ENCODE assay signal across 27 cellular contexts in genomic region chr5:172497591-172498255, GRCh38. TPM values are rescaled to one million over a fixed set of nuclear protein-coding genes. Genes with fewer than 3 reads are reported as not detected.
DNase-seq lines count a peak whose midpoint lies in the region; TF ChIP-seq lines count a peak whose summit lies in the region.
"Had no signal": no experiment of that assay in that cellular context is flagged by ENCODE, and none has a peak within 500 bp of the region (broad histone marks: within the 10 kb centered on the region; RNA-seq: fewer than 3 reads in every experiment).

No MANE protein-coding gene starts in this region.

- no peak overlapping the region for H3K27ac Mint-ChIP-seq in activated CD4-positive, alpha-beta memory T cell treated with anti-CD3 and anti-CD28 coated beads, Interleukin-2, amount 10 ng/mL, durations not matched to agents 7 days and 5 days
- no peak overlapping the region for H3K27ac Mint-ChIP-seq in activated CD4-positive, alpha-beta memory T cell treated with anti-CD3 and anti-CD28 coated beads for 36 hours
- H3K27ac Mint-ChIP-seq in CD4-positive, alpha-beta memory T cell: peak overlapping the region in 1 of 7 donors; percentile 55
- H3K27ac Mint-ChIP-seq: HFFc6; mesothelial cell of epicardium; naive thymus-derived CD8-positive, alpha-beta T cell; T-cell had no signal

- H3K27me3 Mint-ChIP-seq in activated CD4-positive, alpha-beta memory T cell treated with anti-CD3 and anti-CD28 coated beads, Interleukin-2, amount 10 ng/mL, durations not matched to agents 7 days and 5 days: peaks cover 15% of the 10 kb centered on the region
- H3K27me3 Mint-ChIP-seq in activated CD4-positive, alpha-beta memory T cell treated with anti-CD3 and anti-CD28 coated beads for 36 hours: peaks cover 5% of the 10 kb centered on the region
- H3K27me3 Mint-ChIP-seq in CD4-positive, alpha-beta memory T cell: peaks cover 2 to 19% of the 10 kb centered on the region in 2 donors

- no peak overlapping the region for H3K27ac ChIP-seq in Peyer's patch
- no peak overlapping the region for H3K27ac ChIP-seq in prostate gland
- no peak overlapping the region for H3K27ac ChIP-seq in CD4-positive, alpha-beta memory T cell (ENCODE audit: low read depth, low read length)
- H3K27ac ChIP-seq: 22Rv1, ascending aorta, GM23248, pancreas, SJSA1 had no signal

- TF ChIP-seq POLR2A in Peyer's patch (IDR thresholded peaks at IDR 0.05) (no peak), prostate gland (IDR thresholded peaks at IDR 0.05) (no peak)

- WGBS in prostate gland: 94% methylated on average over 14 of the region's 14 CpGs

- no peaks in the 10 kb centered on the region for H3K9me3 Mint-ChIP-seq in activated CD4-positive, alpha-beta memory T cell treated with anti-CD3 and anti-CD28 coated beads, Interleukin-2, amount 10 ng/mL, durations not matched to agents 7 days and 5 days
- H3K9me3 Mint-ChIP-seq in activated CD4-positive, alpha-beta memory T cell treated with anti-CD3 and anti-CD28 coated beads for 36 hours: peaks cover 3% of the 10 kb centered on the region
- H3K9me3 Mint-ChIP-seq in CD4-positive, alpha-beta memory T cell: peaks cover 0 to 5% (median 0%) of the 10 kb centered on the region in 8 donors
- H3K9me3 Mint-ChIP-seq: HFFc6 had no signal

- H3K4me3 Mint-ChIP-seq in activated CD4-positive, alpha-beta memory T cell treated with anti-CD3 and anti-CD28 coated beads, Interleukin-2, amount 10 ng/mL, durations not matched to agents 7 days and 5 days: no peak overlapping the region
- H3K4me3 Mint-ChIP-seq in activated CD4-positive, alpha-beta memory T cell treated with anti-CD3 and anti-CD28 coated beads for 36 hours: no peak overlapping the region
- no peak overlapping the region for H3K4me3 Mint-ChIP-seq in CD4-positive, alpha-beta memory T cell
- H3K4me3 Mint-ChIP-seq: HFFc6; mesothelial cell of epicardium; naive thymus-derived CD8-positive, alpha-beta T cell; T-cell had no signal

- H3K4me3 ChIP-seq in Peyer's patch (no peak overlapping the region), prostate gland (no peak overlapping the region), BE2C (ENCODE audit: low read depth, low read length) (no peak overlapping the region)
- no peak overlapping the region for H3K4me3 ChIP-seq in CD4-positive, alpha-beta memory T cell (ENCODE audit: low read length in 2 of 2)
- H3K4me3 ChIP-seq: ascending aorta, dorsolateral prefrontal cortex, GM23248, pancreas, SJSA1, stomach had no signal

- peak; percentile 9 for DNase-seq in activated CD4-positive, alpha-beta memory T cell treated with anti-CD3 and anti-CD28 coated beads, Interleukin-2, amount 10 ng/mL, durations not matched to agents 7 days and 5 days
- DNase-seq in activated CD4-positive, alpha-beta memory T cell treated with anti-CD3 and anti-CD28 coated beads for 36 hours: no peak
- DNase-seq in Peyer's patch (peak in 2 of 3 donors; percentile 11 to 19), islet precursor cell (peak; percentile 41), prostate gland (ENCODE audit: low spot score) (peak; percentile 2), BE2C (no peak), EL (no peak)
- DNase-seq in CD4-positive, alpha-beta memory T cell: no peak
- DNase-seq: activated naive CD4-positive, alpha-beta T cell treated with anti-CD3 and anti-CD28 coated beads, Interleukin-2, amount 50 U/mL, for 16 hours; GDM1; naive thymus-derived CD8-positive, alpha-beta T cell; NCI-H1105 treated with DMSO at 0.1 percent for 48 hours; NCI-H2081; NCI-H345; NCI-H82; OCI-M1; stomach; trophoblast cell had no signal

- H3K4me1 ChIP-seq in Peyer's patch (no peaks in the 10 kb centered on the region), prostate gland (replicated peaks) (no peaks in the 10 kb centered on the region), BE2C (no peaks in the 10 kb centered on the region; the same call in 1 of the 2 replicates)
- no peaks in the 10 kb centered on the region for H3K4me1 ChIP-seq in CD4-positive, alpha-beta memory T cell (ENCODE audit: insufficient read depth, low read length)
- H3K4me1 ChIP-seq: ascending aorta, pancreas, SJSA1 had no signal

- no peaks in the 10 kb centered on the region for H3K27me3 ChIP-seq in Peyer's patch
- no peaks in the 10 kb centered on the region for H3K27me3 ChIP-seq in prostate gland (replicated peaks; ENCODE audit: insufficient read depth)
- no peaks in the 10 kb centered on the region for H3K27me3 ChIP-seq in BE2C
- no peaks in the 10 kb centered on the region for H3K27me3 ChIP-seq in CD4-positive, alpha-beta memory T cell (ENCODE audit: insufficient read depth, low read length)
- H3K27me3 ChIP-seq: ascending aorta, dorsolateral prefrontal cortex, pancreas, stomach had no signal

- POLR2A ChIA-PET in activated CD4-positive, alpha-beta memory T cell treated with anti-CD3 and anti-CD28 coated beads, Interleukin-2, amount 10 ng/mL, durations not matched to agents 7 days and 5 days (lab: Charles Lee): no interaction called here
- POLR2A ChIA-PET in activated CD4-positive, alpha-beta memory T cell treated with anti-CD3 and anti-CD28 coated beads for 36 hours (lab: Charles Lee): no interaction called here
- POLR2A ChIA-PET in CD4-positive, alpha-beta memory T cell (lab: Charles Lee; ENCODE audit: partially characterized antibody): no interaction called here

- no peaks in the 10 kb centered on the region for H3K9me3 ChIP-seq in Peyer's patch
- no peaks in the 10 kb centered on the region for H3K9me3 ChIP-seq in prostate gland
- no peaks in the 10 kb centered on the region for H3K9me3 ChIP-seq in BE2C
- H3K9me3 ChIP-seq in CD4-positive, alpha-beta memory T cell (ENCODE audit: control insufficient read depth in 1 of 2, low read length in 2 of 2): no peaks in the 10 kb centered on the region
- H3K9me3 ChIP-seq: ascending aorta, pancreas, SJSA1, stomach had no signal

- intact Hi-C loops in activated CD4-positive, alpha-beta memory T cell treated with anti-CD3 and anti-CD28 coated beads for 36 hours (cut with micrococcal nuclease): no loop called here
- intact Hi-C loops in prostate gland (cut with DNase I): no loop called here
- intact Hi-C loops in CD4-positive, alpha-beta memory T cell (cut with micrococcal nuclease): no loop called here

- no peaks in the 10 kb centered on the region for H3K36me3 Mint-ChIP-seq in activated CD4-positive, alpha-beta memory T cell treated with anti-CD3 and anti-CD28 coated beads, Interleukin-2, amount 10 ng/mL, durations not matched to agents 7 days and 5 days (ENCODE audit: low read depth)
- H3K36me3 Mint-ChIP-seq in activated CD4-positive, alpha-beta memory T cell treated with anti-CD3 and anti-CD28 coated beads for 36 hours: no peaks in the 10 kb centered on the region
- no peaks in the 10 kb centered on the region for H3K36me3 Mint-ChIP-seq in CD4-positive, alpha-beta memory T cell
- H3K36me3 Mint-ChIP-seq: mesothelial cell of epicardium, T-cell had no signal

- no peaks in the 10 kb centered on the region for H3K4me1 Mint-ChIP-seq in activated CD4-positive, alpha-beta memory T cell treated with anti-CD3 and anti-CD28 coated beads, Interleukin-2, amount 10 ng/mL, durations not matched to agents 7 days and 5 days
- no peaks in the 10 kb centered on the region for H3K4me1 Mint-ChIP-seq in activated CD4-positive, alpha-beta memory T cell treated with anti-CD3 and anti-CD28 coated beads for 36 hours (ENCODE audit: low read depth)
- no peaks in the 10 kb centered on the region for H3K4me1 Mint-ChIP-seq in CD4-positive, alpha-beta memory T cell
- H3K4me1 Mint-ChIP-seq: mesothelial cell of epicardium; naive thymus-derived CD8-positive, alpha-beta T cell; T-cell had no signal

- H3K36me3 ChIP-seq in Peyer's patch (no peaks in the 10 kb centered on the region), prostate gland (no peaks in the 10 kb centered on the region), BE2C (no peaks in the 10 kb centered on the region)
- H3K36me3 ChIP-seq in CD4-positive, alpha-beta memory T cell (ENCODE audit: insufficient read depth, low read length): no peaks in the 10 kb centered on the region
- H3K36me3 ChIP-seq: ascending aorta, pancreas, SJSA1, stomach had no signal

- CTCF ChIA-PET in activated CD4-positive, alpha-beta memory T cell treated with anti-CD3 and anti-CD28 coated beads, Interleukin-2, amount 10 ng/mL, durations not matched to agents 7 days and 5 days (lab: Charles Lee): no interaction called here
- CTCF ChIA-PET in activated CD4-positive, alpha-beta memory T cell treated with anti-CD3 and anti-CD28 coated beads for 36 hours (lab: Charles Lee): no interaction called here
- CTCF ChIA-PET in CD4-positive, alpha-beta memory T cell (lab: Charles Lee; ENCODE audit: partially characterized antibody): no interaction called here

- TF ChIP-seq CTCF in Peyer's patch (IDR thresholded peaks at IDR 0.05): no peak
- no peak for TF ChIP-seq CTCF in prostate gland (IDR thresholded peaks at IDR 0.05)
- no peak for TF ChIP-seq CTCF in BE2C (IDR thresholded peaks at IDR 0.05; ENCODE audit: low read depth, low read length)

RNA-seq across cellular contexts. Expression of gene SH3PXD2B, which starts 43.4 kb away (rescaled TPM):
- total RNA-seq in activated CD4-positive, alpha-beta memory T cell treated with anti-CD3 and anti-CD28 coated beads, Interleukin-2, amount 10 ng/mL, durations not matched to agents 7 days and 5 days: under 1 TPM; 0.25 TPM
- 1 to 10 TPM in 1 of 2 experiments, under 1 TPM in 1; 0.99 to 1.1 TPM for total RNA-seq in activated CD4-positive, alpha-beta memory T cell treated with anti-CD3 and anti-CD28 coated beads for 36 hours
- 10 to 100 TPM in 3 of 4 donors, 1 to 10 TPM in 1; 5.8 to 26.4 (median 11.7) TPM for total RNA-seq in Peyer's patch
- total RNA-seq in prostate gland: 10 to 100 TPM; 15.8 to 38.0 TPM
- polyA plus RNA-seq in BE2C (2012; ENCODE audit: insufficient read depth, insufficient read length, low read depth): 6.0 TPM
- total RNA-seq in CD4-positive, alpha-beta memory T cell: under 1 TPM; 0.19 to 0.38 TPM
- polyA plus RNA-seq in CD4-positive, alpha-beta memory T cell: not detected

Comparison
In these comparisons a context has a peak if more than half of its experiments do, and no peak if none do; other contexts are left out.
1. DNase-seq: peak in activated CD4-positive, alpha-beta memory T cell treated with anti-CD3 and anti-CD28 coated beads, Interleukin-2, amount 10 ng/mL, durations not matched to agents 7 days and 5 days (single experiment), Peyer's patch (2 of 3), islet precursor cell (single experiment) and prostate gland (single experiment); none in activated CD4-positive, alpha-beta memory T cell treated with anti-CD3 and anti-CD28 coated beads for 36 hours (single experiment), BE2C (single experiment), CD4-positive, alpha-beta memory T cell (0 of 5) and EL (single experiment).